ENCODE assay signal across 2 cellular contexts in genomic region chr19:5364674-5365073, GRCh38.
A peak's percentile ranks its signal among the peaks of the same experiment; 100 is the strongest.
TF ChIP-seq lines count a peak whose summit lies in the region.

No MANE protein-coding gene starts in this region.

TF ChIP-seq in IMR-90, 13 proteins besides CTCF, POLR2A, EP300 and RAD21:
- TF ChIP-seq RFX5 (IDR thresholded peaks at IDR 0.05; ENCODE audit: low read depth, low read length), result no peak
- TF ChIP-seq CHD1 (IDR thresholded peaks at IDR 0.05; ENCODE audit: low read depth, low read length), result no peak
- TF ChIP-seq USF2 (IDR thresholded peaks at IDR 0.05; ENCODE audit: low read depth, low read length), result no peak
- TF ChIP-seq FOS (IDR thresholded peaks at IDR 0.05; ENCODE audit: low read depth, low read length), result no peak
- no peak for TF ChIP-seq MAFK (IDR thresholded peaks at IDR 0.05; ENCODE audit: low read depth, low read length)
- TF ChIP-seq SMC3 (IDR thresholded peaks at IDR 0.05; ENCODE audit: low read depth, low read length), result no peak
- TF ChIP-seq BHLHE40 (IDR thresholded peaks at IDR 0.05; ENCODE audit: low read depth, low read length), result no peak
- TF ChIP-seq MXI1 (IDR thresholded peaks at IDR 0.05; ENCODE audit: borderline replicate concordance, low read depth, low read length), result no peak

TF ChIP-seq in H1, 55 proteins besides CTCF, POLR2A, EP300 and RAD21:
- TF ChIP-seq RBBP5 (IDR thresholded peaks at IDR 0.05; ENCODE audit: borderline replicate concordance, low read depth, low read length), result no peak
- TF ChIP-seq, protein P1, sequence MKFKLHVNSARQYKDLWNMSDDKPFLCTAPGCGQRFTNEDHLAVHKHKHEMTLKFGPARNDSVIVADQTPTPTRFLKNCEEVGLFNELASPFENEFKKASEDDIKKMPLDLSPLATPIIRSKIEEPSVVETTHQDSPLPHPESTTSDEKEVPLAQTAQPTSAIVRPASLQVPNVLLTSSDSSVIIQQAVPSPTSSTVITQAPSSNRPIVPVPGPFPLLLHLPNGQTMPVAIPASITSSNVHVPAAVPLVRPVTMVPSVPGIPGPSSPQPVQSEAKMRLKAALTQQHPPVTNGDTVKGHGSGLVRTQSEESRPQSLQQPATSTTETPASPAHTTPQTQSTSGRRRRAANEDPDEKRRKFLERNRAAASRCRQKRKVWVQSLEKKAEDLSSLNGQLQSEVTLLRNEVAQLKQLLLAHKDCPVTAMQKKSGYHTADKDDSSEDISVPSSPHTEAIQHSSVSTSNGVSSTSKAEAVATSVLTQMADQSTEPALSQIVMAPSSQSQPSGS (IDR thresholded peaks at IDR 0.05; ENCODE audit: low read length), result no peak
- peak; percentile 40; the same call in 1 of the 2 replicates for TF ChIP-seq KDM1A (IDR thresholded peaks at IDR 0.05; ENCODE audit: borderline replicate concordance, low read length)
TF ChIP-seq in H1: peak in this region for 1.
